ENCODE assay signal across 16 cellular contexts in genomic region chr2:225120175-225120574, GRCh38.
DNase-seq lines count a peak whose midpoint lies in the region; ATAC-seq, FAIRE-seq and TF ChIP-seq lines count a peak whose summit lies in the region.
"Had no signal": no experiment of that assay in that cellular context is flagged by ENCODE, and none has a peak within 500 bp of the region (broad histone marks: within the 10 kb centered on the region; RNA-seq: fewer than 3 reads in every experiment).

No MANE protein-coding gene starts in this region.

- WGBS in pancreas, 2 donors: 34 to 47% methylated on average over 1 of the region's 1 CpG

- no peaks in the 10 kb centered on the region for H3K36me3 ChIP-seq in pancreas
- H3K36me3 ChIP-seq: colonic mucosa, esophagus muscularis mucosa had no signal

- CTCF ChIA-PET in AG04450 (lab: Charles Lee): interaction anchor here (1.2 kb wide), 1 partner anchor 541 kb away, joined by 3 read pairs; no protein-coding TSS in a partner anchor

- POLR2A ChIA-PET in AG04450 (lab: Yijun Ruan, JAX): no interaction called here

- TF ChIP-seq CTCF in AG04450 (IDR thresholded peaks at IDR 0.05; ENCODE audit: low read depth, low read length): no peak
- no peak for TF ChIP-seq CTCF in fibroblast of the aortic adventitia (IDR thresholded peaks at IDR 0.05; ENCODE audit: insufficient read depth, low read length)
- no peak for TF ChIP-seq CTCF in pancreas (IDR thresholded peaks at IDR 0.05)

- H3K4me1 ChIP-seq in pancreas: peaks cover 0 to 4% (median 0%) of the 10 kb centered on the region in 3 donors
- H3K4me1 ChIP-seq: colonic mucosa had no signal

- H3K27ac ChIP-seq in AG04450 (ENCODE audit: low read depth, low read length) (peak overlapping the region; percentile 31), pancreas (no peak overlapping the region)
- H3K27ac ChIP-seq: C4-2B, colonic mucosa, esophagus muscularis mucosa had no signal

- TF ChIP-seq POLR2A in H54 (IDR thresholded peaks at IDR 0.05; ENCODE audit: low read depth, low read length): no peak

- intact Hi-C loops in pancreas (cut with DNase I): loop anchor here in 2 of 3 donors (5.0 kb wide), 1 partner anchor 542 kb away; no protein-coding TSS in a partner anchor

- DNase-seq in AG04450 (ENCODE audit: low read depth, low spot score) (no peak), H54 (ENCODE audit: insufficient read length, low spot score) (no peak), RPMI8226 (peak; percentile 30), fibroblast of the aortic adventitia (ENCODE audit: low read depth) (peak; percentile 65), GM19239 (ENCODE audit: insufficient read length, low spot score) (no peak), NCI-H226 (no peak), pancreas (no peak), ACHN (no peak)
- DNase-seq: activated naive CD8-positive, alpha-beta T cell treated with anti-CD3 and anti-CD28 coated beads, Interleukin-2, amount 10 ng/mL, durations not matched to agents 7 days and 5 days; colonic mucosa; NCI-H1930; stimulated activated CD4-positive, alpha-beta T cell treated with anti-CD3 and anti-CD28 coated beads, Interleukin-4, amount 100 ng/mL, for 24 hours; stimulated activated naive CD4-positive, alpha-beta T cell treated with Interleukin-2 at 50 U/mL for 16 hours had no signal

- H3K9me3 ChIP-seq in AG04450 (ENCODE audit: control insufficient read depth, insufficient read depth, low read length): no peaks in the 10 kb centered on the region
- no peaks in the 10 kb centered on the region for H3K9me3 ChIP-seq in pancreas
- H3K9me3 ChIP-seq: colonic mucosa, esophagus muscularis mucosa had no signal

- FAIRE-seq in H54 (lab: Jason Lieb, UNC) (peak; percentile 91), GM19239 (lab: Jason Lieb, UNC) (no peak), pancreas (lab: Jason Lieb, UNC) (no peak)
- FAIRE-seq: HepG2 had no signal

- H3K27me3 ChIP-seq in AG04450 (ENCODE audit: control insufficient read depth, insufficient read depth, low read length) (no peaks in the 10 kb centered on the region), pancreas (no peaks in the 10 kb centered on the region)
- H3K27me3 ChIP-seq: colonic mucosa, esophagus muscularis mucosa had no signal

- in situ Hi-C loops in ACHN (cut with HindIII; ENCODE audit: low pct_ligation_motif_present, low pct_unique_long_range_greater_than_20kb, low sequenced_read_pairs): no loop called here

- no peak for ATAC-seq in pancreas
- ATAC-seq: HepG2 had no signal

- H3K4me3 ChIP-seq in AG04450 (ENCODE audit: low read depth, low read length) (no peak overlapping the region), fibroblast of the aortic adventitia (ENCODE audit: low read depth, low read length) (no peak overlapping the region), pancreas (no peak overlapping the region)
- H3K4me3 ChIP-seq: colonic mucosa, esophagus muscularis mucosa had no signal

Comparison
In these comparisons a context has a peak if more than half of its experiments do, and no peak if none do; other contexts are left out.
1. DNase-seq: peak in RPMI8226 (single experiment) and fibroblast of the aortic adventitia (single experiment); none in AG04450 (single experiment), H54 (single experiment), GM19239 (single experiment), NCI-H226 (single experiment), pancreas (0 of 6) and ACHN (single experiment).